15 cellular contexts compared by ENCODE assay signal in genomic region chrX:48933757-48934156, GRCh38. TPM values are rescaled to one million over a fixed set of nuclear protein-coding genes. Genes with fewer than 3 reads are reported as not detected.
DNase-seq lines count a peak whose midpoint lies in the region; ATAC-seq and TF ChIP-seq lines count a peak whose summit lies in the region.
"Had no signal": no experiment of that assay in that cellular context is flagged by ENCODE, and none has a peak within 500 bp of the region (broad histone marks: within the 10 kb centered on the region; RNA-seq: fewer than 3 reads in every experiment).

No MANE protein-coding gene starts in this region.

- H3K27ac Mint-ChIP-seq in CD8-positive, alpha-beta T cell, result peak overlapping the region; percentile 81
- peak overlapping the region; percentile 92 to 99 for H3K27ac Mint-ChIP-seq in T-cell
- H3K27ac Mint-ChIP-seq: progenitor cell of endocrine pancreas had no signal

- TF ChIP-seq CTCF in CD8-positive, alpha-beta T cell (IDR thresholded peaks at IDR 0.05), result no peak

- CTCF ChIA-PET in CD8-positive, alpha-beta T cell (lab: Charles Lee), result no interaction called here
- CTCF ChIA-PET in T-cell (lab: Charles Lee), result no interaction called here

- H3K9ac ChIP-seq in mesenchymal stem cell (ENCODE audit: low read length), result no peak overlapping the region
- H3K9ac ChIP-seq: BLaER1 had no signal

- no peaks in the 10 kb centered on the region for H3K36me3 ChIP-seq in CD8-positive, alpha-beta T cell (ENCODE audit: insufficient read depth, low read length)
- H3K36me3 ChIP-seq in effector memory CD4-positive, alpha-beta T cell (ENCODE audit: control insufficient read depth, insufficient read depth, low read length), result peaks cover 7% of the 10 kb centered on the region
- peaks cover 24 to 46% of the 10 kb centered on the region in 2 experiments for H3K36me3 ChIP-seq in mesenchymal stem cell (ENCODE audit: control insufficient read depth in 1 of 2, insufficient read depth in 2 of 2, low read depth in 1 of 2, low read length in 2 of 2)

- no peak overlapping the region for H3K18ac ChIP-seq in mesenchymal stem cell (ENCODE audit: low read depth in 1 of 2, low read length in 2 of 2)

- H3K4ac ChIP-seq in mesenchymal stem cell (ENCODE audit: low read depth in 1 of 2, low read length in 2 of 2), result no peak overlapping the region

- H3K79me1 ChIP-seq in mesenchymal stem cell (replicated peaks; ENCODE audit: low read length, poor library complexity, severe bottlenecking), result peaks cover 2% of the 10 kb centered on the region

- H2BK12ac ChIP-seq in mesenchymal stem cell (ENCODE audit: low read length in 2 of 2), result no peak overlapping the region

- H3K9me3 Mint-ChIP-seq in CD8-positive, alpha-beta T cell, result no peaks in the 10 kb centered on the region
- no peaks in the 10 kb centered on the region for H3K9me3 Mint-ChIP-seq in T-cell

- no peak overlapping the region for H2BK5ac ChIP-seq in mesenchymal stem cell (ENCODE audit: low read depth, low read length, poor library complexity, severe bottlenecking)

- H4K8ac ChIP-seq in mesenchymal stem cell (ENCODE audit: low read length), result no peak overlapping the region

- H2AK5ac ChIP-seq in mesenchymal stem cell (ENCODE audit: low read length, severe bottlenecking), result no peak overlapping the region

- ATAC-seq in CD8-positive, alpha-beta T cell, result no peak
- peak; percentile 38 for ATAC-seq in GM18517 (IDR thresholded peaks at IDR 0.05; ENCODE audit: unreplicated experiment)
- no peak for ATAC-seq in T-cell (replicated peaks in 1 of 4)
- ATAC-seq in GM19455 (IDR thresholded peaks at IDR 0.05; ENCODE audit: unreplicated experiment), result no peak
- ATAC-seq: upper lobe of right lung had no signal

- intact Hi-C loops in CD8-positive, alpha-beta T cell (cut with DNase I, micrococcal nuclease), result loop anchor here in 1 of 2 experiments (1.0 kb wide), 1 partner anchor 10 kb away; no protein-coding TSS in a partner anchor

- H3K27ac ChIP-seq in CD8-positive, alpha-beta T cell (ENCODE audit: low read depth, low read length), result peak overlapping the region; percentile 21
- peak overlapping the region; percentile 74 for H3K27ac ChIP-seq in effector memory CD4-positive, alpha-beta T cell (ENCODE audit: insufficient read depth, low read length, poor library complexity, severe bottlenecking)
- no peak overlapping the region for H3K27ac ChIP-seq in mesenchymal stem cell (ENCODE audit: low read length, poor library complexity, severe bottlenecking)
- H3K27ac ChIP-seq: BLaER1, upper lobe of right lung had no signal

- no peak overlapping the region for H3K23ac ChIP-seq in mesenchymal stem cell (ENCODE audit: low read length in 2 of 2)

- peaks cover 46% of the 10 kb centered on the region for H3K4me1 ChIP-seq in CD8-positive, alpha-beta T cell (ENCODE audit: insufficient read depth, low read length)
- H3K4me1 ChIP-seq in effector memory CD4-positive, alpha-beta T cell (ENCODE audit: control insufficient read depth, insufficient read depth, low read length, poor library complexity, severe bottlenecking), result peaks cover 42% of the 10 kb centered on the region
- peaks cover 12% of the 10 kb centered on the region for H3K4me1 ChIP-seq in mesenchymal stem cell (ENCODE audit: control insufficient read depth, insufficient read depth, low read depth, low read length)

- H3K4me3 ChIP-seq in CD8-positive, alpha-beta T cell (ENCODE audit: low read depth, low read length), result no peak overlapping the region
- no peak overlapping the region for H3K4me3 ChIP-seq in effector memory CD4-positive, alpha-beta T cell (ENCODE audit: insufficient read depth, low read depth, low read length, poor library complexity, severe bottlenecking)
- H3K4me3 ChIP-seq in mesenchymal stem cell (ENCODE audit: insufficient read depth in 1 of 2, low read depth in 1 of 2, low read length in 2 of 2), result no peak overlapping the region
- H3K4me3 ChIP-seq: BLaER1, upper lobe of right lung had no signal

- H3K27me3 ChIP-seq in CD8-positive, alpha-beta T cell (ENCODE audit: insufficient read depth, low read length), result no peaks in the 10 kb centered on the region
- no peaks in the 10 kb centered on the region for H3K27me3 ChIP-seq in effector memory CD4-positive, alpha-beta T cell (replicated peaks; ENCODE audit: control insufficient read depth, insufficient read depth, low read length, poor library complexity, severe bottlenecking)
- H3K27me3 ChIP-seq in mesenchymal stem cell (ENCODE audit: control insufficient read depth in 1 of 2, insufficient read depth in 1 of 2, low read length in 2 of 2), result no peaks in the 10 kb centered on the region
- H3K27me3 ChIP-seq: upper lobe of right lung had no signal

- no peak for DNase-seq in CD8-positive, alpha-beta T cell
- DNase-seq in T-cell, result no peak
- DNase-seq in effector memory CD4-positive, alpha-beta T cell, result no peak
- DNase-seq in mesenchymal stem cell, result no peak
- DNase-seq in D341Med (ENCODE audit: low spot score), result no peak
- DNase-seq: EL, kidney glomerular epithelial cell, NCI-H2081, NCI-H774, T-helper 9 cell, upper lobe of right lung had no signal

- 83% methylated on average over 1 of the region's 2 CpGs for WGBS in mesenchymal stem cell

- H3K4me1 Mint-ChIP-seq in CD8-positive, alpha-beta T cell (ENCODE audit: low read depth), result peaks cover 46% of the 10 kb centered on the region
- H3K4me1 Mint-ChIP-seq in T-cell, result peaks cover 54 to 59% (median 57%) of the 10 kb centered on the region in 3 donors

- no peak overlapping the region for H3K14ac ChIP-seq in mesenchymal stem cell (ENCODE audit: low read length in 2 of 2)

- no peaks in the 10 kb centered on the region for H3K27me3 Mint-ChIP-seq in CD8-positive, alpha-beta T cell (ENCODE audit: low read depth)
- no peaks in the 10 kb centered on the region for H3K27me3 Mint-ChIP-seq in T-cell
- H3K27me3 Mint-ChIP-seq: progenitor cell of endocrine pancreas had no signal

- POLR2A ChIA-PET in CD8-positive, alpha-beta T cell (lab: Charles Lee), result no interaction called here
- POLR2A ChIA-PET in T-cell (lab: Charles Lee), result no interaction called here

- H2BK120ac ChIP-seq in mesenchymal stem cell (ENCODE audit: low read depth, low read length), result no peak overlapping the region

- H3K4me2 ChIP-seq in mesenchymal stem cell (ENCODE audit: low read length, poor library complexity, severe bottlenecking), result no peak overlapping the region
- H3K4me2 ChIP-seq: BLaER1 had no signal

- H2AFZ ChIP-seq in mesenchymal stem cell (ENCODE audit: low read depth, low read length), result no peak overlapping the region

- no peak overlapping the region for H2BK15ac ChIP-seq in mesenchymal stem cell (ENCODE audit: low read depth, poor library complexity, severe bottlenecking)

- H4K91ac ChIP-seq in mesenchymal stem cell (ENCODE audit: low read length), result no peak overlapping the region

- peaks cover 40% of the 10 kb centered on the region for H3K36me3 Mint-ChIP-seq in CD8-positive, alpha-beta T cell
- peaks cover 27% of the 10 kb centered on the region for H3K36me3 Mint-ChIP-seq in T-cell

- peak overlapping the region; percentile 8 for H3K4me3 Mint-ChIP-seq in CD8-positive, alpha-beta T cell
- peak overlapping the region in 2 of 3 donors; percentile 21 to 61 for H3K4me3 Mint-ChIP-seq in T-cell

- no peaks in the 10 kb centered on the region for H3K9me3 ChIP-seq in CD8-positive, alpha-beta T cell (ENCODE audit: low read length)
- no peaks in the 10 kb centered on the region for H3K9me3 ChIP-seq in effector memory CD4-positive, alpha-beta T cell (ENCODE audit: control insufficient read depth, low read length)
- H3K9me3 ChIP-seq in mesenchymal stem cell (ENCODE audit: control insufficient read depth, low read length), result peaks cover 4% of the 10 kb centered on the region
- H3K9me3 ChIP-seq: upper lobe of right lung had no signal

RNA-seq across cellular contexts. Expression of gene PIM2, which starts 14.9 kb away (rescaled TPM):
- total RNA-seq in CD8-positive, alpha-beta T cell, result 100 to 1,000 TPM; 212 to 218 TPM
- total RNA-seq in T-cell, result 100 to 1,000 TPM; 152 to 325 (median 160) TPM
- 11.0 TPM for polyA plus RNA-seq in mesenchymal stem cell (2013, experiment 1 of 2)
- 10.8 TPM for polyA plus RNA-seq in mesenchymal stem cell (2013, experiment 2 of 2)

RNA-seq across cellular contexts. Expression of gene SLC35A2, which starts 22.3 kb away (rescaled TPM):
- total RNA-seq in CD8-positive, alpha-beta T cell, result 10 to 100 TPM; 14.6 to 16.6 TPM
- 10 to 100 TPM; 14.2 to 35.1 (median 16.2) TPM for total RNA-seq in T-cell
- polyA plus RNA-seq in mesenchymal stem cell (2013, experiment 1 of 2), result 38.4 TPM
- polyA plus RNA-seq in mesenchymal stem cell (2013, experiment 2 of 2), result 38.1 TPM

RNA-seq across cellular contexts. Expression of gene OTUD5, which starts 23.6 kb away (rescaled TPM):
- 100 to 1,000 TPM; 109 to 113 TPM for total RNA-seq in CD8-positive, alpha-beta T cell
- 10 to 100 TPM; 87.2 to 92.5 (median 89.7) TPM for total RNA-seq in T-cell
- polyA plus RNA-seq in mesenchymal stem cell (2013, experiment 1 of 2), result 44.5 TPM
- 44.0 TPM for polyA plus RNA-seq in mesenchymal stem cell (2013, experiment 2 of 2)

RNA-seq across cellular contexts. Expression of gene PQBP1, which starts 36.0 kb away (rescaled TPM):
- 10 to 100 TPM; 79.9 to 82.1 TPM for total RNA-seq in CD8-positive, alpha-beta T cell
- total RNA-seq in T-cell, result 10 to 100 TPM; 62.5 to 79.5 (median 73.9) TPM
- polyA plus RNA-seq in mesenchymal stem cell (2013, experiment 1 of 2), result 69.7 TPM
- 66.1 TPM for polyA plus RNA-seq in mesenchymal stem cell (2013, experiment 2 of 2)

RNA-seq across cellular contexts. Expression of gene TIMM17B, which starts 36.2 kb away (rescaled TPM):
- 10 to 100 TPM; 35.0 to 37.6 TPM for total RNA-seq in CD8-positive, alpha-beta T cell
- 10 to 100 TPM; 40.5 to 52.1 (median 49.3) TPM for total RNA-seq in T-cell
- 43.8 TPM for polyA plus RNA-seq in mesenchymal stem cell (2013, experiment 1 of 2)
- polyA plus RNA-seq in mesenchymal stem cell (2013, experiment 2 of 2), result 44.4 TPM
